In the genomic region with DNA sequence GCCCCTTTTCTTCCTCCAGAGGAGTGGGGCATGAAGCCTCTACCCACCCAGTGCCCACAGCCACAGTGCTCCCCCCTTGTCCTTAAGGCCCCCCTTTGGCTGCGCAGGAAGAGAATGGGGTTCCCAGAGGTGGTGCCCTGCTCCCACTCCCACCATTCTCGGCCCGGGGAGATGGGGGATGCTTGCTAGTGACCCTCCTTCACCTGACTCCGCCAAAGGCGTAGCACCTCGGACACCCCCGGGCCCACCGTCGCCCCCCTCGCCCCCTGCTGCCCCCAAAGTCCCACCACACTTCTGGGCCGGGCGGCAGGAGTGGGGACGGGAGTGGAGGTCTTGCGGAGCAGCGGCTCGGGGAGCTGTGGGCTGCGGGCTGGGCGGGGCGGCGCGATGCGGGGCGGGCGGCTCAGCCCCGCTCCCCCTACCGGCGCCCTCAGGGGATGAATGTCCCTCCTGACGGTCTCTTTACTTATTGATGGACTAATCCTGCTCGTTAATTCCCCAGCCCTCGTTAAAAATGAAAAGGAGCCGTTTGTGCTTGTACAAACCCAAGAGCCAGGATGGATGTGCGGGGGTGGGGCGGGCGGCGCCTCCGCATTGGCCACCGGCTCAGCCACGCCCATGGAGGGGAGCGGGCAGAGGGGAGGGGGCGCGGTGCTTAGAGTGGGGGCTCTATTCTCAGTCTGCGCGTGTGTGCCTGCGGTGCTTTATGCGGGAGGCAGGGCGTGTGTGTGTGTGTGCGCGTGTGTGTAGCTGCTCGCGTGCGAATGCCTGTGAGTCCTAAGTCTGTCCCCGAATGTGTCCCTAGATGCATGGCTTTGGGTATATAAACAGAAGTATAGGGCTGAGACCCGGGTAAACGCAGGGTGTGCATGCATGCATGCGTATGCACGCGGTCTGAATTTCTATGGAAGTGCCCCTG, we compare ENCODE assay signal across 9 cellular contexts. TPM values are rescaled to one million over a fixed set of nuclear protein-coding genes. Genes with fewer than 3 reads are reported as not detected.
DNase-seq lines count a peak whose midpoint lies in the region; ATAC-seq and TF ChIP-seq lines count a peak whose summit lies in the region.
"Had no signal": no experiment of that assay in that cellular context is flagged by ENCODE, and none has a peak within 500 bp of the region (broad histone marks: within the 10 kb centered on the region; RNA-seq: fewer than 3 reads in every experiment).

No MANE protein-coding gene starts in this region.

- TF ChIP-seq CTCF in 22Rv1 (IDR thresholded peaks at IDR 0.05) = peak; percentile 55
- peak; percentile 34 for TF ChIP-seq CTCF in HFF-Myc (IDR thresholded peaks at IDR 0.05; ENCODE audit: low read depth, low read length, missing control alignments)
- TF ChIP-seq CTCF in transverse colon (IDR thresholded peaks at IDR 0.05) = no peak
- no peak for TF ChIP-seq CTCF in adrenal gland (IDR thresholded peaks at IDR 0.05)

- ATAC-seq in GM18909 (IDR thresholded peaks at IDR 0.05; ENCODE audit: poor library complexity, unreplicated experiment) = no peak

- H3K27ac ChIP-seq in 22Rv1 (peak overlapping the region; percentile 58), iPS DF 6.9 (ENCODE audit: low read length) (no peak overlapping the region), transverse colon (no peak overlapping the region), adrenal gland (peak overlapping the region in 1 of 5 donors; percentile 34)

- in situ Hi-C loops in transverse colon (cut with MboI; ENCODE audit: low pct_ligation_motif_present in 1 of 4, low pct_unique_long_range_greater_than_20kb in 1 of 4, low sequenced_read_pairs in 3 of 4) = no loop called here

- TF ChIP-seq POLR2A in transverse colon (IDR thresholded peaks at IDR 0.05) (no peak), adrenal gland (IDR thresholded peaks at IDR 0.05) (no peak)

- H3K4me3 ChIP-seq in HFF-Myc (replicated peaks; ENCODE audit: low read depth, low read length) (no peak overlapping the region), iPS DF 6.9 (ENCODE audit: low read length) (peak overlapping the region; percentile 4; the same call in 1 of the 2 replicates), transverse colon (no peak overlapping the region), adrenal gland (no peak overlapping the region)

- no peak for DNase-seq in HFF-Myc (ENCODE audit: extremely low read depth, low read depth)
- DNase-seq in SW480 (ENCODE audit: low spot score) = peak; percentile 57
- DNase-seq in iPS DF 6.9 (ENCODE audit: low read depth, low spot score) = no peak
- DNase-seq in transverse colon = no peak
- no peak for DNase-seq in activated CD4-positive, alpha-beta T cell treated with anti-CD3 and anti-CD28 coated beads for 1 hour
- DNase-seq in adrenal gland = no peak
- DNase-seq: CD8-positive, alpha-beta memory T cell had no signal

- TF ChIP-seq EP300 in transverse colon (IDR thresholded peaks at IDR 0.05; ENCODE audit: low read depth) = no peak

- H3K9me3 ChIP-seq in iPS DF 6.9 (ENCODE audit: control insufficient read depth, insufficient read depth, low read length) = no peaks in the 10 kb centered on the region
- no peaks in the 10 kb centered on the region for H3K9me3 ChIP-seq in transverse colon
- H3K9me3 ChIP-seq in adrenal gland (replicated peaks in 1 of 3) = no peaks in the 10 kb centered on the region

- no CpG with 5 or more reads among the region's 57 CpGs for WGBS in iPS DF 6.9 (ENCODE audit: insufficient coverage, insufficient read length)
- WGBS in transverse colon (ENCODE audit: low coverage in 1 of 2), 2 donors = 8 to 23% methylated on average over 6 to 56 of the region's 57 CpGs
- 7 to 10% (median 9%) methylated on average over 19 to 57 of the region's 57 CpGs for WGBS in adrenal gland, 4 donors

- H3K36me3 ChIP-seq in iPS DF 6.9 (ENCODE audit: control insufficient read depth, insufficient read depth, low read length) (no peaks in the 10 kb centered on the region), transverse colon (no peaks in the 10 kb centered on the region), adrenal gland (replicated peaks in 1 of 2) (no peaks in the 10 kb centered on the region)

- intact Hi-C loops in transverse colon (cut with DNase I; ENCODE audit: low total_unique reads) (no loop called here), adrenal gland (cut with DNase I) (no loop called here)

- H3K27me3 ChIP-seq in iPS DF 6.9 (ENCODE audit: control insufficient read depth, insufficient read depth, low read length) (no peaks in the 10 kb centered on the region), transverse colon (peaks cover 83% of the 10 kb centered on the region), adrenal gland (peaks cover 23% of the 10 kb centered on the region)

- H3K4me1 ChIP-seq in iPS DF 6.9 (ENCODE audit: control insufficient read depth, insufficient read depth, low read length) (peaks cover 9% of the 10 kb centered on the region), transverse colon (peaks cover 0 to 6% (median 3%) of the 10 kb centered on the region in 4 donors), adrenal gland (replicated peaks in 1 of 2) (no peaks in the 10 kb centered on the region)

RNA-seq across cellular contexts. Expression of a gene that starts 25.6 kb away (rescaled TPM):
- total RNA-seq in transverse colon = 10 to 100 TPM in 3 of 4 donors, 1 to 10 TPM in 1; 6.8 to 26.2 (median 12.8) TPM
- 1 to 10 TPM in 4 of 8 donors, under 1 TPM in 3, not detected in 1; 0.09 to 6.0 (median 1.1) TPM for total RNA-seq in adrenal gland
- polyA plus RNA-seq in adrenal gland = 1 to 10 TPM; 1.4 to 6.8 (median 6.5) TPM
- total RNA-seq: CD8-positive, alpha-beta memory T cell had no signal
- polyA plus RNA-seq: CD8-positive, alpha-beta memory T cell had no signal

RNA-seq across cellular contexts. Expression of a gene that starts 46.8 kb away (rescaled TPM):
- total RNA-seq in transverse colon (1 to 10 TPM in 1 of 4 donors, under 1 TPM in 2, not detected in 1; 0.32 to 1.1 (median 0.60) TPM), adrenal gland (1 to 10 TPM in 3 of 8 donors, under 1 TPM in 2, not detected in 3; 0.11 to 2.2 (median 1.6) TPM)
- polyA plus RNA-seq in adrenal gland = 1 to 10 TPM in 2 of 3 donors, under 1 TPM in 1; 0.97 to 2.6 (median 1.1) TPM
- total RNA-seq: CD8-positive, alpha-beta memory T cell had no signal
- polyA plus RNA-seq: CD8-positive, alpha-beta memory T cell had no signal

Comparison
In these comparisons a context has a peak if more than half of its experiments do, and no peak if none do; other contexts are left out.
1. CTCF ChIP-seq: peak in 22Rv1 (single experiment) and HFF-Myc (single experiment); none in transverse colon (0 of 5) and adrenal gland (0 of 6).